5 cellular contexts compared by ENCODE assay signal in genomic region chr5:89086687-89087086, GRCh38.
"Had no signal": no experiment of that assay in that cellular context is flagged by ENCODE, and none has a peak within 500 bp of the region (broad histone marks: within the 10 kb centered on the region; RNA-seq: fewer than 3 reads in every experiment).

No MANE protein-coding gene starts in this region.

- DNase-seq: H9, HCEC 1CT, IMR-90 had no signal

- H3K4me2 ChIP-seq: GM23338 had no signal

- H3K4me3 ChIP-seq: GM23338, K562 had no signal

- H3K9me3 Mint-ChIP-seq: GM23338, H9 had no signal

- H3K27ac Mint-ChIP-seq: GM23338, H9 had no signal

- H3K4me3 Mint-ChIP-seq: GM23338, H9 had no signal

- ATAC-seq: K562 had no signal
